ENCODE assay signal across 8 cellular contexts in the genomic region with DNA sequence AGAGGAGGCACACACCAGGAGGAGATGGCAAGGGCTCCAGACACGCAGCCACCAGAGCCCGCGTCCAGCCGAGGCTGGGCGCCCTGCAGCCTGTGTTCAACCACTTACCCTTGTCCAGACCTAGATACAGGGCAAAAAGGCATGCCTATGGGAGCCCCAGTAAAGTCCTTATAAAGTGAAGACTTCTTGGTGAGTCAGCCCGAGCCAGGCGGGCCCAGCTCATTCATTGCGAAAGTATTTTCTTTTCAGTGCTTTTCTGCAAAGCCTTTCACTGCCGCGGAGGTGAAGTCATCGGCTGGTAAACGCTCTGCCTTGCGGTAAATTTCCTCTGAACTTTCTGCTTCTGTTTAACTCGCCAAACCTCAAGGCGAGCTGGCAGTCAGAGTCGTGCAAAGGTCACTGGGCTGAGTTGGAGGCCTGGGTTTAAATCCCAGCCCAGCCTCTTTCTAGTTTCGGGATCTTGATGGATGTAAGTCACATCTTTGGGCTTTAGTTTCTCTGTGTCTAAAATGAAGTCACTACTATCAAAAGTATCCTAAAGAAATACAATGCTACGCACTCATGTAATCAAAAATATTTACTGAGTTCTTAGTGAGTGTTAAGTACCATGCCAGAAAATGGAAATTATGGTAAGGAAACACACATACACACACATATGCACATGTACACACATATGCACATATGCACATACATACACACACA. TPM values are rescaled to one million over a fixed set of nuclear protein-coding genes. Genes with fewer than 3 reads are reported as not detected.
DNase-seq lines count a peak whose midpoint lies in the region; ATAC-seq, FAIRE-seq and TF ChIP-seq lines count a peak whose summit lies in the region.

No MANE protein-coding gene starts in this region.

- no peak overlapping the region for H2AFZ ChIP-seq in astrocyte (ENCODE audit: low read depth, low read length)

- H3K4me3 ChIP-seq in astrocyte (ENCODE audit: insufficient read depth, low read depth, low read length): no peak overlapping the region
- H3K4me3 ChIP-seq in kidney (ENCODE audit: low read length in 2 of 2): peak overlapping the region in 1 of 2 donors; percentile 43

- peaks cover under 1% of the 10 kb centered on the region for H3K27me3 Mint-ChIP-seq in HFFc6 (ENCODE audit: insufficient read depth)
- H3K27me3 Mint-ChIP-seq in T-helper 1 cell treated with Interleukin-12 subunit alpha and Interleukin-12 subunit beta and Interleukin-4 antibody, amounts not matched to agents 30 μg/mL and 1 μg/mL, for 36 hours (ENCODE audit: low read depth): peaks cover 20% of the 10 kb centered on the region
- no peaks in the 10 kb centered on the region for H3K27me3 Mint-ChIP-seq in astrocyte (ENCODE audit: low read depth, unreplicated experiment)

- peak overlapping the region; percentile 82 for H3K9ac ChIP-seq in astrocyte (ENCODE audit: low read length)
- peak overlapping the region; percentile 37 to 43 for H3K9ac ChIP-seq in kidney (ENCODE audit: low read length in 2 of 2)

- no peaks in the 10 kb centered on the region for H3K9me3 ChIP-seq in astrocyte (ENCODE audit: insufficient read depth, low read depth, low read length)
- H3K9me3 ChIP-seq in kidney (ENCODE audit: control insufficient read depth in 1 of 2, low read length in 2 of 2): no peaks in the 10 kb centered on the region

- H3K27me3 ChIP-seq in astrocyte (ENCODE audit: insufficient read depth, low read length): no peaks in the 10 kb centered on the region

- peak overlapping the region; percentile 67 for H3K4me2 ChIP-seq in astrocyte (ENCODE audit: low read length)

- H3K4me1 Mint-ChIP-seq in HFFc6 (ENCODE audit: low read depth) (peaks cover 40% of the 10 kb centered on the region), astrocyte (ENCODE audit: low read depth, unreplicated experiment) (peaks cover 33% of the 10 kb centered on the region)
- peaks cover 32% of the 10 kb centered on the region for H3K4me1 Mint-ChIP-seq in T-helper 1 cell treated with Interleukin-12 subunit alpha and Interleukin-12 subunit beta and Interleukin-4 antibody, amounts not matched to agents 30 μg/mL and 1 μg/mL, for 36 hours (ENCODE audit: low read depth)

- TF ChIP-seq CTCF in HFFc6 (IDR thresholded peaks at IDR 0.05) (no peak), astrocyte (IDR thresholded peaks at IDR 0.05; ENCODE audit: insufficient read depth, low read depth, low read length) (no peak), kidney (IDR thresholded peaks at IDR 0.05; ENCODE audit: borderline replicate concordance, extremely low read depth, insufficient read depth) (no peak)

- intact Hi-C loops in kidney (cut with DNase I): no loop called here

- H3K27ac ChIP-seq in astrocyte (ENCODE audit: low read depth, low read length) (peak overlapping the region; percentile 98), kidney (ENCODE audit: low read depth in 2 of 2, low read length in 2 of 2) (peak overlapping the region; percentile 87 to 99)

- H3K79me2 ChIP-seq in astrocyte (ENCODE audit: insufficient read depth, low read length): no peaks in the 10 kb centered on the region

- DNase-seq in AG08395 (ENCODE audit: low spot score) (peak; percentile 93), HFFc6 (peak; percentile 98), astrocyte (ENCODE audit: low read depth) (peak; percentile 99), kidney (peak; percentile 88)
- peak; percentile 69 for DNase-seq in stimulated activated CD4-positive, alpha-beta T cell treated with anti-CD3 and anti-CD28 coated beads, Interleukin-2, amount 100 ng/mL, for 4 hours (ENCODE audit: low read depth)

- no peaks in the 10 kb centered on the region for H3K36me3 ChIP-seq in astrocyte (ENCODE audit: insufficient read depth, low read length)
- no peaks in the 10 kb centered on the region for H3K36me3 ChIP-seq in kidney (ENCODE audit: control insufficient read depth in 1 of 2, insufficient read depth in 2 of 2, low read length in 2 of 2)

- FAIRE-seq in astrocyte (lab: Jason Lieb, UNC): peak; percentile 98
- peak; percentile 85 for FAIRE-seq in kidney (lab: Jason Lieb, UNC)

- H3K9me3 Mint-ChIP-seq in HFFc6: no peaks in the 10 kb centered on the region
- H3K9me3 Mint-ChIP-seq in T-helper 1 cell treated with Interleukin-12 subunit alpha and Interleukin-12 subunit beta and Interleukin-4 antibody, amounts not matched to agents 30 μg/mL and 1 μg/mL, for 36 hours: no peaks in the 10 kb centered on the region
- peaks cover 9% of the 10 kb centered on the region for H3K9me3 Mint-ChIP-seq in astrocyte (ENCODE audit: unreplicated experiment)

- H3K4me1 ChIP-seq in astrocyte (ENCODE audit: insufficient read depth, low read length) (peaks cover 42% of the 10 kb centered on the region), kidney (ENCODE audit: control insufficient read depth in 1 of 2, insufficient read depth in 1 of 2, low read depth in 1 of 2, low read length in 2 of 2) (peaks cover 27 to 34% of the 10 kb centered on the region in 2 donors)

- peak overlapping the region; percentile 67 for H3K4me3 Mint-ChIP-seq in HFFc6
- H3K4me3 Mint-ChIP-seq in T-helper 1 cell treated with Interleukin-12 subunit alpha and Interleukin-12 subunit beta and Interleukin-4 antibody, amounts not matched to agents 30 μg/mL and 1 μg/mL, for 36 hours: peak overlapping the region; percentile 47
- no peak overlapping the region for H3K4me3 Mint-ChIP-seq in astrocyte (ENCODE audit: unreplicated experiment)

- H4K20me1 ChIP-seq in astrocyte (ENCODE audit: insufficient read depth, low read length): no peaks in the 10 kb centered on the region

- H3K27ac Mint-ChIP-seq in HFFc6 (peak overlapping the region; percentile 97), astrocyte (ENCODE audit: unreplicated experiment) (peak overlapping the region; percentile 99)
- peak overlapping the region; percentile 83 for H3K27ac Mint-ChIP-seq in T-helper 1 cell treated with Interleukin-12 subunit alpha and Interleukin-12 subunit beta and Interleukin-4 antibody, amounts not matched to agents 30 μg/mL and 1 μg/mL, for 36 hours

- H3K36me3 Mint-ChIP-seq in HFFc6 (ENCODE audit: low read depth) (no peaks in the 10 kb centered on the region), astrocyte (ENCODE audit: low read depth, unreplicated experiment) (no peaks in the 10 kb centered on the region)
- no peaks in the 10 kb centered on the region for H3K36me3 Mint-ChIP-seq in T-helper 1 cell treated with Interleukin-12 subunit alpha and Interleukin-12 subunit beta and Interleukin-4 antibody, amounts not matched to agents 30 μg/mL and 1 μg/mL, for 36 hours (ENCODE audit: low read depth)

- ATAC-seq in HG03342 (IDR thresholded peaks at IDR 0.05; ENCODE audit: unreplicated experiment): no peak
- no peak for ATAC-seq in HG03135 (IDR thresholded peaks at IDR 0.05; ENCODE audit: unreplicated experiment)

RNA-seq across cellular contexts. Expression of gene IFFO2, which starts 54.7 kb away (rescaled TPM):
- total RNA-seq in HFFc6 (2021; fragmentation: NEBNext Ultra II Directional; extraction: Animal tissue kit (Norgen Biotek cat#: 25700)): 10 to 100 TPM; 19.9 to 28.9 (median 21.0) TPM
- 34.2 and 39.6 TPM in 2 replicates for total RNA-seq in astrocyte
- 23.1 TPM for total RNA-seq in kidney
- 7.5 TPM for polyA plus RNA-seq in kidney (ENCODE audit: insufficient read depth, low read depth, low replicate concordance)
